ENCODE assay signal across 1 cellular context in the genomic region with DNA sequence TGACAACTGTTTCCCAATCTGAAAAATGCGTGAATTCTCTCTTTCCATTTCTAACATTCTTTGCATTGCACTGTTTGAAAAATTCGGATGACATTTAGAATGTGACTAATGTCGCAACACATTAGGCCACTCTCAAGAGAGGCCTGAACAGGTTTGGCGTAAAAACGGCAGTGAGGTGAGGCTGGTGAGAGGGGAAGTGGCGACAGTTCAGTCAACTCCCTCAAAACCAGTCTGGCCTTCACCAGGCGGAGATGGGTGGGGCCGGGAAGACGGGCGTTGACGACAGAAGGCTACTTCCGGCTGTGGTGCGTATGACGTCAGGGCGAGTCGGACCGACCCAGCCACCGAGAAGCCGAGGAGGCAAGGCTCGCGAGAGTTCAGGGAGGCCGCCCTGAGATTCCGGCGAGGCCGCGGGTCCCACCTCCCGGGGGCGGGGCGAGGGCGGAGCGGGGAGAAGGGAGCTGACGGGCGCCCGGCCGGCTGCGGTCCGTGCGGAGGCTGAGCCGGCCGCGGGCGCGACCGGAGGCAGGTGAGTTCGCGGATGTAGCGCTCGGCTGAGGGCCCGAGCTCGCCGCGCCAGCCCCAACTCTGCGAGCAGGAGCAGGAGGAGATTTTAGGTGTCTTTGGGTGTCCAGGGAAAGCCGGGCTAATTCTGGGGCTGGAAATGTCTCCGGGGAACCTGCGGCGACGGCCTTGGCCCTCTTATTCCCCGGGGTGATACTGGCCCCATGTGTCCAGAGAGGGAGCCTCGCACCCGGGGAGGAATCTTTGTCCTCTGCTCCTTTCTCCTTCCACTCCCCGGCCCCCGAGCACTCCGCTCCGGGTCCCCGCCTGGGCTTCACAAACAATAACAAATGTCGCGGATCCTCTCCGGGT.
TF ChIP-seq lines count a peak whose summit lies in the region.

A gene (plus strand): TSS at position 483 of the 876 bp plus-strand sequence. CDS start 53,435 bp downstream, outside the sequence.

TF ChIP-seq in H1, 55 proteins besides CTCF, POLR2A, EP300 and RAD21:
- TF ChIP-seq, protein P1, sequence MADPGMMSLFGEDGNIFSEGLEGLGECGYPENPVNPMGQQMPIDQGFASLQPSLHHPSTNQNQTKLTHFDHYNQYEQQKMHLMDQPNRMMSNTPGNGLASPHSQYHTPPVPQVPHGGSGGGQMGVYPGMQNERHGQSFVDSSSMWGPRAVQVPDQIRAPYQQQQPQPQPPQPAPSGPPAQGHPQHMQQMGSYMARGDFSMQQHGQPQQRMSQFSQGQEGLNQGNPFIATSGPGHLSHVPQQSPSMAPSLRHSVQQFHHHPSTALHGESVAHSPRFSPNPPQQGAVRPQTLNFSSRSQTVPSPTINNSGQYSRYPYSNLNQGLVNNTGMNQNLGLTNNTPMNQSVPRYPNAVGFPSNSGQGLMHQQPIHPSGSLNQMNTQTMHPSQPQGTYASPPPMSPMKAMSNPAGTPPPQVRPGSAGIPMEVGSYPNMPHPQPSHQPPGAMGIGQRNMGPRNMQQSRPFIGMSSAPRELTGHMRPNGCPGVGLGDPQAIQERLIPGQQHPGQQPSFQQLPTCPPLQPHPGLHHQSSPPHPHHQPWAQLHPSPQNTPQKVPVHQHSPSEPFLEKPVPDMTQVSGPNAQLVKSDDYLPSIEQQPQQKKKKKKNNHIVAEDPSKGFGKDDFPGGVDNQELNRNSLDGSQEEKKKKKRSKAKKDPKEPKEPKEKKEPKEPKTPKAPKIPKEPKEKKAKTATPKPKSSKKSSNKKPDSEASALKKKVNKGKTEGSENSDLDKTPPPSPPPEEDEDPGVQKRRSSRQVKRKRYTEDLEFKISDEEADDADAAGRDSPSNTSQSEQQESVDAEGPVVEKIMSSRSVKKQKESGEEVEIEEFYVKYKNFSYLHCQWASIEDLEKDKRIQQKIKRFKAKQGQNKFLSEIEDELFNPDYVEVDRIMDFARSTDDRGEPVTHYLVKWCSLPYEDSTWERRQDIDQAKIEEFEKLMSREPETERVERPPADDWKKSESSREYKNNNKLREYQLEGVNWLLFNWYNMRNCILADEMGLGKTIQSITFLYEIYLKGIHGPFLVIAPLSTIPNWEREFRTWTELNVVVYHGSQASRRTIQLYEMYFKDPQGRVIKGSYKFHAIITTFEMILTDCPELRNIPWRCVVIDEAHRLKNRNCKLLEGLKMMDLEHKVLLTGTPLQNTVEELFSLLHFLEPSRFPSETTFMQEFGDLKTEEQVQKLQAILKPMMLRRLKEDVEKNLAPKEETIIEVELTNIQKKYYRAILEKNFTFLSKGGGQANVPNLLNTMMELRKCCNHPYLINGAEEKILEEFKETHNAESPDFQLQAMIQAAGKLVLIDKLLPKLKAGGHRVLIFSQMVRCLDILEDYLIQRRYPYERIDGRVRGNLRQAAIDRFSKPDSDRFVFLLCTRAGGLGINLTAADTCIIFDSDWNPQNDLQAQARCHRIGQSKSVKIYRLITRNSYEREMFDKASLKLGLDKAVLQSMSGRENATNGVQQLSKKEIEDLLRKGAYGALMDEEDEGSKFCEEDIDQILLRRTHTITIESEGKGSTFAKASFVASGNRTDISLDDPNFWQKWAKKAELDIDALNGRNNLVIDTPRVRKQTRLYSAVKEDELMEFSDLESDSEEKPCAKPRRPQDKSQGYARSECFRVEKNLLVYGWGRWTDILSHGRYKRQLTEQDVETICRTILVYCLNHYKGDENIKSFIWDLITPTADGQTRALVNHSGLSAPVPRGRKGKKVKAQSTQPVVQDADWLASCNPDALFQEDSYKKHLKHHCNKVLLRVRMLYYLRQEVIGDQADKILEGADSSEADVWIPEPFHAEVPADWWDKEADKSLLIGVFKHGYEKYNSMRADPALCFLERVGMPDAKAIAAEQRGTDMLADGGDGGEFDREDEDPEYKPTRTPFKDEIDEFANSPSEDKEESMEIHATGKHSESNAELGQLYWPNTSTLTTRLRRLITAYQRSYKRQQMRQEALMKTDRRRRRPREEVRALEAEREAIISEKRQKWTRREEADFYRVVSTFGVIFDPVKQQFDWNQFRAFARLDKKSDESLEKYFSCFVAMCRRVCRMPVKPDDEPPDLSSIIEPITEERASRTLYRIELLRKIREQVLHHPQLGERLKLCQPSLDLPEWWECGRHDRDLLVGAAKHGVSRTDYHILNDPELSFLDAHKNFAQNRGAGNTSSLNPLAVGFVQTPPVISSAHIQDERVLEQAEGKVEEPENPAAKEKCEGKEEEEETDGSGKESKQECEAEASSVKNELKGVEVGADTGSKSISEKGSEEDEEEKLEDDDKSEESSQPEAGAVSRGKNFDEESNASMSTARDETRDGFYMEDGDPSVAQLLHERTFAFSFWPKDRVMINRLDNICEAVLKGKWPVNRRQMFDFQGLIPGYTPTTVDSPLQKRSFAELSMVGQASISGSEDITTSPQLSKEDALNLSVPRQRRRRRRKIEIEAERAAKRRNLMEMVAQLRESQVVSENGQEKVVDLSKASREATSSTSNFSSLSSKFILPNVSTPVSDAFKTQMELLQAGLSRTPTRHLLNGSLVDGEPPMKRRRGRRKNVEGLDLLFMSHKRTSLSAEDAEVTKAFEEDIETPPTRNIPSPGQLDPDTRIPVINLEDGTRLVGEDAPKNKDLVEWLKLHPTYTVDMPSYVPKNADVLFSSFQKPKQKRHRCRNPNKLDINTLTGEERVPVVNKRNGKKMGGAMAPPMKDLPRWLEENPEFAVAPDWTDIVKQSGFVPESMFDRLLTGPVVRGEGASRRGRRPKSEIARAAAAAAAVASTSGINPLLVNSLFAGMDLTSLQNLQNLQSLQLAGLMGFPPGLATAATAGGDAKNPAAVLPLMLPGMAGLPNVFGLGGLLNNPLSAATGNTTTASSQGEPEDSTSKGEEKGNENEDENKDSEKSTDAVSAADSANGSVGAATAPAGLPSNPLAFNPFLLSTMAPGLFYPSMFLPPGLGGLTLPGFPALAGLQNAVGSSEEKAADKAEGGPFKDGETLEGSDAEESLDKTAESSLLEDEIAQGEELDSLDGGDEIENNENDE (IDR thresholded peaks at IDR 0.05; ENCODE audit: insufficient replicate concordance, low read length): no peak
- TF ChIP-seq RBBP5 (IDR thresholded peaks at IDR 0.05; ENCODE audit: borderline replicate concordance, low read depth, low read length) (peak; percentile 72), KDM4A (IDR thresholded peaks at IDR 0.05; ENCODE audit: low read depth, low read length, severe bottlenecking) (peak; percentile 80), TAF7 (optimal IDR thresholded peaks at IDR 0.05; ENCODE audit: borderline replicate concordance, low read depth, low read length) (peak; percentile 57), MAFK (IDR thresholded peaks at IDR 0.05; ENCODE audit: low read depth, low read length) (no peak), EGR1 (IDR thresholded peaks at IDR 0.05; ENCODE audit: borderline replicate concordance, low read depth, low read length) (peak; percentile 50; the same call in 1 of the 2 replicates), JUN (IDR thresholded peaks at IDR 0.05; ENCODE audit: low read depth, low read length) (no peak), CEBPB (IDR thresholded peaks at IDR 0.05; ENCODE audit: low read depth, low read length) (peak; percentile 85), PHF8 (conservative IDR thresholded peaks at IDR 0.05; ENCODE audit: low read depth, low read length) (peak; percentile 96), BRCA1 (IDR thresholded peaks at IDR 0.05; ENCODE audit: low read depth, low read length) (peak; percentile 80), TAF1 (IDR thresholded peaks at IDR 0.05; ENCODE audit: low read depth, low read length) (peak; percentile 87), SP1 (IDR thresholded peaks at IDR 0.05; ENCODE audit: low read depth, low read length) (peak; percentile 38; the same call in 1 of the 2 replicates), TEAD4 (IDR thresholded peaks at IDR 0.05; ENCODE audit: low read depth, low read length) (0 out of 2 replicates have a peak, but pooled peaks have one; percentile 1), SIN3A (conservative IDR thresholded peaks at IDR 0.05 in 1 of 2, IDR thresholded peaks at IDR 0.05 in 1 of 2; ENCODE audit: low read depth in 1 of 2, low read length in 2 of 2) (peak in 1 of 2 experiments; percentile 48; a peak in 2 of 4 replicates), GABPA (IDR thresholded peaks at IDR 0.05; ENCODE audit: borderline replicate concordance, insufficient read depth, low read length) (peak; percentile 88; the same call in 1 of the 2 replicates), KDM1A (IDR thresholded peaks at IDR 0.05; ENCODE audit: borderline replicate concordance, low read length) (peak; percentile 26; the same call in 1 of the 2 replicates), POLR2AphosphoS5 (IDR thresholded peaks at IDR 0.05; ENCODE audit: low read depth, low read length) (peak; percentile 73; the same call in 1 of the 2 replicates), TBP (IDR thresholded peaks at IDR 0.05; ENCODE audit: low read depth, low read length) (peak; percentile 72), CREB1 (IDR thresholded peaks at IDR 0.05) (peak; percentile 99), JUND (IDR thresholded peaks at IDR 0.05; ENCODE audit: low read length) (peak; percentile 48; the same call in 1 of the 2 replicates), EZH2 (IDR thresholded peaks at IDR 0.05; ENCODE audit: low read depth, low read length, severe bottlenecking) (no peak), NRF1 (IDR thresholded peaks at IDR 0.05; ENCODE audit: low read depth, low read length) (no peak), ASH2L (IDR thresholded peaks at IDR 0.05; ENCODE audit: low read length) (peak; percentile 64), NANOG (IDR thresholded peaks at IDR 0.05; ENCODE audit: insufficient read depth, low read depth, low read length, poor library complexity, severe bottlenecking) (no peak), FOSL1 (IDR thresholded peaks at IDR 0.05; ENCODE audit: insufficient read depth, low read depth, low read length) (no peak), KDM5A (IDR thresholded peaks at IDR 0.05; ENCODE audit: low read length) (no peak), CHD2 (IDR thresholded peaks at IDR 0.05; ENCODE audit: low read length) (peak; percentile 95)
- TF ChIP-seq, protein P2, sequence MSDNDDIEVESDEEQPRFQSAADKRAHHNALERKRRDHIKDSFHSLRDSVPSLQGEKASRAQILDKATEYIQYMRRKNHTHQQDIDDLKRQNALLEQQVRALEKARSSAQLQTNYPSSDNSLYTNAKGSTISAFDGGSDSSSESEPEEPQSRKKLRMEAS (IDR thresholded peaks at IDR 0.05): no peak; the same call in 1 of the 2 replicates
- TF ChIP-seq, protein P3, sequence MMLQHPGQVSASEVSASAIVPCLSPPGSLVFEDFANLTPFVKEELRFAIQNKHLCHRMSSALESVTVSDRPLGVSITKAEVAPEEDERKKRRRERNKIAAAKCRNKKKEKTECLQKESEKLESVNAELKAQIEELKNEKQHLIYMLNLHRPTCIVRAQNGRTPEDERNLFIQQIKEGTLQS (IDR thresholded peaks at IDR 0.05; ENCODE audit: insufficient read depth, low read depth, low read length): no peak
- TF ChIP-seq, protein P4, sequence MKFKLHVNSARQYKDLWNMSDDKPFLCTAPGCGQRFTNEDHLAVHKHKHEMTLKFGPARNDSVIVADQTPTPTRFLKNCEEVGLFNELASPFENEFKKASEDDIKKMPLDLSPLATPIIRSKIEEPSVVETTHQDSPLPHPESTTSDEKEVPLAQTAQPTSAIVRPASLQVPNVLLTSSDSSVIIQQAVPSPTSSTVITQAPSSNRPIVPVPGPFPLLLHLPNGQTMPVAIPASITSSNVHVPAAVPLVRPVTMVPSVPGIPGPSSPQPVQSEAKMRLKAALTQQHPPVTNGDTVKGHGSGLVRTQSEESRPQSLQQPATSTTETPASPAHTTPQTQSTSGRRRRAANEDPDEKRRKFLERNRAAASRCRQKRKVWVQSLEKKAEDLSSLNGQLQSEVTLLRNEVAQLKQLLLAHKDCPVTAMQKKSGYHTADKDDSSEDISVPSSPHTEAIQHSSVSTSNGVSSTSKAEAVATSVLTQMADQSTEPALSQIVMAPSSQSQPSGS (IDR thresholded peaks at IDR 0.05; ENCODE audit: low read length): peak; percentile 94
TF ChIP-seq in H1: peak in this region for 20.
